ENCODE assay signal across 10 cellular contexts in genomic region chr12:96402061-96402460, GRCh38. TPM values are rescaled to one million over a fixed set of nuclear protein-coding genes. Genes with fewer than 3 reads are reported as not detected.
DNase-seq lines count a peak whose midpoint lies in the region; ATAC-seq and TF ChIP-seq lines count a peak whose summit lies in the region.
"Had no signal": no experiment of that assay in that cellular context is flagged by ENCODE, and none has a peak within 500 bp of the region (broad histone marks: within the 10 kb centered on the region; RNA-seq: fewer than 3 reads in every experiment).

No MANE protein-coding gene starts in this region.

- H3K79me1 ChIP-seq in mesenchymal stem cell (replicated peaks; ENCODE audit: low read length, poor library complexity, severe bottlenecking): no peaks in the 10 kb centered on the region

- no peak for TF ChIP-seq CTCF in gastrocnemius medialis (IDR thresholded peaks at IDR 0.05 in 4 of 5, conservative IDR thresholded peaks at IDR 0.05 in 1 of 5)

- peaks cover 20 to 24% (median 23%) of the 10 kb centered on the region in 11 experiments for H4K20me1 ChIP-seq in BLaER1 treated with 17β-estradiol and CSF1 and Interleukin-3, amounts not matched to agents 10 nM and 100 nM

- peak overlapping the region; percentile 49 for H4K8ac ChIP-seq in mesenchymal stem cell (ENCODE audit: low read length)

- peaks cover 21% of the 10 kb centered on the region for H3K4me1 Mint-ChIP-seq in activated CD4-positive, alpha-beta memory T cell treated with anti-CD3 and anti-CD28 coated beads for 36 hours (ENCODE audit: low read depth)

- no peak overlapping the region for H2BK12ac ChIP-seq in mesenchymal stem cell (ENCODE audit: low read length in 2 of 2)

- H3K4me3 ChIP-seq in BLaER1 treated with 17β-estradiol and CSF1 and Interleukin-3, amounts not matched to agents 10 nM and 100 nM: peak overlapping the region in 3 of 10 experiments; percentile 71 to 95 (median 94); a peak in 4 of 20 replicates
- no peak overlapping the region for H3K4me3 ChIP-seq in HAP-1
- H3K4me3 ChIP-seq in mesenchymal stem cell (ENCODE audit: insufficient read depth in 1 of 2, low read depth in 1 of 2, low read length in 2 of 2): peak overlapping the region in 1 of 2 experiments; percentile 90
- H3K4me3 ChIP-seq in gastrocnemius medialis: no peak overlapping the region

- H3K27ac ChIP-seq in BLaER1 treated with 17β-estradiol and CSF1 and Interleukin-3, amounts not matched to agents 10 nM and 100 nM: peak overlapping the region in 7 of 11 experiments; percentile 97 to 100 (median 99); a peak in 12 of 22 replicates
- no peak overlapping the region for H3K27ac ChIP-seq in mesenchymal stem cell (ENCODE audit: low read length, poor library complexity, severe bottlenecking)
- H3K27ac ChIP-seq in gastrocnemius medialis: no peak overlapping the region

- no peak overlapping the region for H3K23ac ChIP-seq in mesenchymal stem cell (ENCODE audit: low read length in 2 of 2)

- H3K9ac ChIP-seq in BLaER1 treated with 17β-estradiol and CSF1 and Interleukin-3, amounts not matched to agents 10 nM and 100 nM: peak overlapping the region in 2 of 11 experiments; percentile 99; a peak in 3 of 22 replicates
- peak overlapping the region; percentile 97 for H3K9ac ChIP-seq in mesenchymal stem cell (ENCODE audit: low read length)

- H2BK120ac ChIP-seq in mesenchymal stem cell (ENCODE audit: low read depth, low read length): no peak overlapping the region

- H3K36me3 Mint-ChIP-seq in activated CD4-positive, alpha-beta memory T cell treated with anti-CD3 and anti-CD28 coated beads for 36 hours: peaks cover 2% of the 10 kb centered on the region

- H4K91ac ChIP-seq in mesenchymal stem cell (ENCODE audit: low read length): no peak overlapping the region

- peak overlapping the region in 10 of 11 experiments; percentile 84 to 95 (median 90); a peak in 18 of 22 replicates for H3K4me2 ChIP-seq in BLaER1 treated with 17β-estradiol and CSF1 and Interleukin-3, amounts not matched to agents 10 nM and 100 nM
- no peak overlapping the region for H3K4me2 ChIP-seq in mesenchymal stem cell (ENCODE audit: low read length, poor library complexity, severe bottlenecking)

- DNase-seq in HAP-1 (ENCODE audit: low spot score in 2 of 2): peak; percentile 42 to 65
- peak; percentile 53 for DNase-seq in activated CD4-positive, alpha-beta memory T cell treated with anti-CD3 and anti-CD28 coated beads for 36 hours
- DNase-seq in mesenchymal stem cell: no peak
- DNase-seq in DMS 273 (lab: John Stamatoyannopoulos, UW; ENCODE audit: unreplicated experiment): no peak
- DNase-seq in gastrocnemius medialis: no peak
- DNase-seq in HuH-7 (ENCODE audit: low spot score): no peak
- DNase-seq: effector CD8-positive, alpha-beta T cell had no signal

- CTCF ChIA-PET in activated CD4-positive, alpha-beta memory T cell treated with anti-CD3 and anti-CD28 coated beads for 36 hours (lab: Charles Lee): interaction anchor here (0.7 to 5.3 kb wide), 12 partner anchors 11 to 134 kb away, joined by 3 to 42 read pairs (median 6); no protein-coding TSS in a partner anchor

- no peak overlapping the region for H3K4me3 Mint-ChIP-seq in activated CD4-positive, alpha-beta memory T cell treated with anti-CD3 and anti-CD28 coated beads for 36 hours

- no peak for TF ChIP-seq POLR2A in gastrocnemius medialis (IDR thresholded peaks at IDR 0.05)

- H3K9me3 Mint-ChIP-seq in activated CD4-positive, alpha-beta memory T cell treated with anti-CD3 and anti-CD28 coated beads for 36 hours: no peaks in the 10 kb centered on the region

- no peak overlapping the region for H3K27ac Mint-ChIP-seq in activated CD4-positive, alpha-beta memory T cell treated with anti-CD3 and anti-CD28 coated beads for 36 hours

- in situ Hi-C loops in HAP-1 (cut with MboI; ENCODE audit: low sequenced_read_pairs) (no loop called here), gastrocnemius medialis (cut with MboI; ENCODE audit: low sequenced_read_pairs in 4 of 4) (loop anchor here in 2 of 4 donors (10.0 to 25.0 kb wide), 3 partner anchors 187 to 357 kb away; no protein-coding TSS in a partner anchor)

- ATAC-seq in HG03565 (IDR thresholded peaks at IDR 0.05; ENCODE audit: unreplicated experiment) (no peak), gastrocnemius medialis (no peak)
- ATAC-seq: sciatic nerve had no signal

- H2BK5ac ChIP-seq in mesenchymal stem cell (ENCODE audit: low read depth, low read length, poor library complexity, severe bottlenecking): no peak overlapping the region

- POLR2A ChIA-PET in activated CD4-positive, alpha-beta memory T cell treated with anti-CD3 and anti-CD28 coated beads for 36 hours (lab: Charles Lee): no interaction called here

- H3K4me1 ChIP-seq in BLaER1 treated with 17β-estradiol and CSF1 and Interleukin-3, amounts not matched to agents 10 nM and 100 nM: peaks cover 20 to 43% (median 34%) of the 10 kb centered on the region in 10 experiments
- H3K4me1 ChIP-seq in HAP-1: peaks cover 19% of the 10 kb centered on the region
- H3K4me1 ChIP-seq in mesenchymal stem cell (ENCODE audit: control insufficient read depth, insufficient read depth, low read depth, low read length): no peaks in the 10 kb centered on the region
- peaks cover 19 to 26% of the 10 kb centered on the region in 2 donors for H3K4me1 ChIP-seq in gastrocnemius medialis

- no peaks in the 10 kb centered on the region for H3K27me3 ChIP-seq in BLaER1 treated with 17β-estradiol and CSF1 and Interleukin-3, amounts not matched to agents 10 nM and 100 nM
- H3K27me3 ChIP-seq in HAP-1 (ENCODE audit: low read depth) (no peaks in the 10 kb centered on the region), mesenchymal stem cell (ENCODE audit: control insufficient read depth in 1 of 2, insufficient read depth in 1 of 2, low read length in 2 of 2) (no peaks in the 10 kb centered on the region), gastrocnemius medialis (no peaks in the 10 kb centered on the region)

- WGBS in mesenchymal stem cell: 92% methylated on average over 6 of the region's 6 CpGs

- intact Hi-C loops in activated CD4-positive, alpha-beta memory T cell treated with anti-CD3 and anti-CD28 coated beads for 36 hours (cut with micrococcal nuclease): loop anchor here (5.0 kb wide), 1 partner anchor 100 kb away; no protein-coding TSS in a partner anchor
- intact Hi-C loops in gastrocnemius medialis (cut with DNase I; ENCODE audit: low total_unique reads): loop anchor here (5.0 to 10.0 kb wide), 4 partner anchors 100 to 503 kb away; partner anchors contain the start of gene NEDD1

- H3K27me3 Mint-ChIP-seq in activated CD4-positive, alpha-beta memory T cell treated with anti-CD3 and anti-CD28 coated beads for 36 hours: no peaks in the 10 kb centered on the region

- H3K9me3 ChIP-seq in BLaER1 treated with 17β-estradiol and CSF1 and Interleukin-3, amounts not matched to agents 10 nM and 100 nM (replicated peaks in 1 of 11): no peaks in the 10 kb centered on the region
- H3K9me3 ChIP-seq in HAP-1: no peaks in the 10 kb centered on the region
- H3K9me3 ChIP-seq in mesenchymal stem cell (ENCODE audit: control insufficient read depth, low read length): no peaks in the 10 kb centered on the region
- no peaks in the 10 kb centered on the region for H3K9me3 ChIP-seq in gastrocnemius medialis

- no peak overlapping the region for H3K18ac ChIP-seq in mesenchymal stem cell (ENCODE audit: low read depth in 1 of 2, low read length in 2 of 2)

- no peaks in the 10 kb centered on the region for H3K36me3 ChIP-seq in BLaER1 treated with 17β-estradiol and CSF1 and Interleukin-3, amounts not matched to agents 10 nM and 100 nM
- H3K36me3 ChIP-seq in HAP-1 (replicated peaks) (no peaks in the 10 kb centered on the region), mesenchymal stem cell (ENCODE audit: control insufficient read depth in 1 of 2, insufficient read depth in 2 of 2, low read depth in 1 of 2, low read length in 2 of 2) (no peaks in the 10 kb centered on the region), gastrocnemius medialis (no peaks in the 10 kb centered on the region)

- H2BK15ac ChIP-seq in mesenchymal stem cell (ENCODE audit: low read depth, poor library complexity, severe bottlenecking): no peak overlapping the region

- no peak overlapping the region for H3K4ac ChIP-seq in mesenchymal stem cell (ENCODE audit: low read depth in 1 of 2, low read length in 2 of 2)

- no peak overlapping the region for H2AK5ac ChIP-seq in mesenchymal stem cell (ENCODE audit: low read length, severe bottlenecking)

- no peak overlapping the region for H3K14ac ChIP-seq in mesenchymal stem cell (ENCODE audit: low read length in 2 of 2)

- no peak overlapping the region for H2AFZ ChIP-seq in mesenchymal stem cell (ENCODE audit: low read depth, low read length)

RNA-seq across cellular contexts. Expression of gene CDK17, which starts 1.8 kb away (rescaled TPM):
- total RNA-seq in activated CD4-positive, alpha-beta memory T cell treated with anti-CD3 and anti-CD28 coated beads for 36 hours: 10 to 100 TPM; 34.5 to 35.7 TPM
- polyA plus RNA-seq in mesenchymal stem cell (2013, experiment 1 of 2): 16.3 TPM
- polyA plus RNA-seq in mesenchymal stem cell (2013, experiment 2 of 2): 16.3 TPM
- total RNA-seq in gastrocnemius medialis: 10 to 100 TPM; 10.9 to 25.1 (median 20.9) TPM

Comparison
In these comparisons a context has a peak if more than half of its experiments do, and no peak if none do; other contexts are left out.
1. H3K27ac ChIP-seq: peak in BLaER1 treated with 17β-estradiol and CSF1 and Interleukin-3, amounts not matched to agents 10 nM and 100 nM (7 of 11); none in mesenchymal stem cell (single experiment) and gastrocnemius medialis (0 of 4).
2. DNase-seq: peak in HAP-1 (2 of 2) and activated CD4-positive, alpha-beta memory T cell treated with anti-CD3 and anti-CD28 coated beads for 36 hours (single experiment); none in mesenchymal stem cell (single experiment), DMS 273 (single experiment), gastrocnemius medialis (0 of 2) and HuH-7 (single experiment).